In the genomic region with DNA sequence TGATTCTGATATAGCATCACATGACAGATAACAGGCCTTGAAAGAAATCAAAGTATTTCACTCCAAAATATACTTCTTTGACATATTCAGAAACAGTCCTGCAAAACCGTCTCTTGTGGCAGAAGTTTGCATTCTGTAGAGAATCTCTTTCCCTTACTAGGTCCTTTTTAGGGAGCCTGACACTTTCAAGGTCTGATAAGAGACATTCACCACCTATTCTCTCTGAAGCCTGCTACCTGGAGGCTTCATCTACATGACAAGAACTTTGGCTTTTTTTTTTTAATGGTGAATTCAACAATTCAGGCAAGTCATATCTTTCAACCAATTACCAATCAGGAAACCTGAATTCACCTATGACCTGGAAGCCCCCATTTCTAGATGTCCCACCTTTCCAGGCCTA, we compare ENCODE assay signal across 26 cellular contexts.
"Had no signal": no experiment of that assay in that cellular context is flagged by ENCODE, and none has a peak within 500 bp of the region (broad histone marks: within the 10 kb centered on the region; RNA-seq: fewer than 3 reads in every experiment).

No MANE protein-coding gene starts in this region.

- DNase-seq: IMR-90, Karpas-422, KG1, MG63, NCI-H1092, NCI-H1105 treated with DMSO at 0.1 percent for 48 hours, NCI-H1417 treated with DMSO at 0.1 percent for 48 hours, NCI-H146, NCI-H1694 treated with DMSO at 0.1 percent for 48 hours, NCI-H1930, NCI-H2081, NCI-H2107, NCI-H2171, NCI-H226, NCI-H446, NCI-H510A, NCI-H524 treated with DMSO at 0.1 percent for 48 hours, NCI-H69, NCI-H774, Right ventricle myocardium superior, RPMI8226, SIG-M5 had no signal

- FAIRE-seq: HepG2, RCC 7860 had no signal

- H3K9me3 ChIP-seq: MG63, SJSA1 had no signal

- ATAC-seq: HepG2 had no signal

- H3K27ac ChIP-seq: SJSA1, SK-N-MC had no signal

- H3K4me3 ChIP-seq: MG63, SJSA1, SK-N-MC had no signal

- H3K4me1 ChIP-seq: SJSA1 had no signal

- H3K27me3 ChIP-seq: MG63, SJSA1 had no signal

- H3K36me3 ChIP-seq: MG63, SJSA1 had no signal
